15 cellular contexts compared by ENCODE assay signal in the genomic region with DNA sequence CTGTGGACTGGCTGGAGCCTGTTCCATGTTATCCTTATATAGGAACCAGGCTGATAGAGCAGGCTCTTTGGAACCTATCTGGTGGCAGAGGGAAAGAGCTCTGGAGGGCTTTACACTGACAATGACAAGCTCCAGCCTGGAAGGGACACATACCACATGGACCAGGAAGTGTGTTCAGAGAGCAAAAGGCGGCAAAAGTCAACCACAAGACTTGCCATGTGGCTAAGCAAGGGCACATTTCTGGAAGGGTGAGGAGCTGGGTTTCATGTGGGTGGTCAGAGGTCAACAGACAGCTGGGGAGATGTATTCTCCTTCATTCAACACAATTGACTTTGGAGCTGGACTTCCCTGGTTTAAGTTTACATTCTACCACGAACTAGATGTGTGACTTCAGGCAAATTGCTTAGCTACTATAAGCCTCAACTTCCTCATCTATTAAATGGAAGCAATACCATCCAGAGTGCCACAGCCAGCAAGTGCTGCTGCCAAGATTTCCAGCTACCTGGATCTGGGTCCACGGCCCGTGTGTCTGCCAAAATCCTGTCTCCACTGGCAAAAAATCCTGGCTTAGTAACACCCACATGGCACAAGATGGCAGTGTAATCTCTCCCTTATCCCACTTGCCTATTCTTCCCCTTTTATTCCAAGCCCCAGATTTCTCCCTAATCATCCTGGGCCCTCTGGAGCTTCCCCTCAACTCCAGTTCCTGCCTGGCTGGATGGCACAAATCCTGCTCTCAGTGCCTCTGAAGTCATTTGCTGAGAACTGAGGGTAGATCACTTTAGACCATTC.
A peak's percentile ranks its signal among the peaks of the same experiment; 100 is the strongest.
DNase-seq lines count a peak whose midpoint lies in the region; FAIRE-seq and TF ChIP-seq lines count a peak whose summit lies in the region.
"Had no signal": no experiment of that assay in that cellular context is flagged by ENCODE, and none has a peak within 500 bp of the region (broad histone marks: within the 10 kb centered on the region; RNA-seq: fewer than 3 reads in every experiment).

No MANE protein-coding gene starts in this region.

- H3K27ac ChIP-seq in brain microvascular endothelial cell (no peak overlapping the region), liver (ENCODE audit: low read depth in 1 of 2, low read length in 2 of 2) (no peak overlapping the region)

- TF ChIP-seq CTCF in brain microvascular endothelial cell (IDR thresholded peaks at IDR 0.05; ENCODE audit: low read depth, low read length, missing control alignments), result peak; percentile 37
- no peak for TF ChIP-seq CTCF in liver (IDR thresholded peaks at IDR 0.05; ENCODE audit: low read depth, low read length, missing input control)

- no peak overlapping the region for H3K9ac ChIP-seq in liver (ENCODE audit: low read depth in 1 of 2, low read length in 2 of 2)

- FAIRE-seq in HTR-8/SVneo (lab: Jason Lieb, UNC), result peak; percentile 90

- H3K36me3 ChIP-seq in brain microvascular endothelial cell (replicated peaks), result no peaks in the 10 kb centered on the region
- no peaks in the 10 kb centered on the region for H3K36me3 ChIP-seq in liver (ENCODE audit: control insufficient read depth in 4 of 4, insufficient read depth in 3 of 4, low read depth in 1 of 4, low read length in 3 of 4)

- H3K4me1 ChIP-seq in liver (ENCODE audit: control insufficient read depth in 4 of 4, insufficient read depth in 4 of 4, low read length in 3 of 4), result no peaks in the 10 kb centered on the region

- H3K27me3 ChIP-seq in brain microvascular endothelial cell (replicated peaks), result no peaks in the 10 kb centered on the region
- no peaks in the 10 kb centered on the region for H3K27me3 ChIP-seq in liver (ENCODE audit: control insufficient read depth in 4 of 4, insufficient read depth in 4 of 4, low read length in 3 of 4)

- 57% methylated on average over 4 of the region's 4 CpGs for WGBS in liver

- no peak overlapping the region for H3K4me3 ChIP-seq in brain microvascular endothelial cell (ENCODE audit: low read depth, low read length)
- H3K4me3 ChIP-seq in liver (ENCODE audit: low read depth in 1 of 3, low read length in 3 of 3), result no peak overlapping the region

- DNase-seq in AG20443 (ENCODE audit: low spot score) (peak; percentile 11), HTR-8/SVneo (ENCODE audit: insufficient read length, low spot score) (no peak), brain microvascular endothelial cell (no peak), NCI-H774 (lab: John Stamatoyannopoulos, UW) (no peak), NCI-H1694 treated with DMSO at 0.1 percent for 48 hours (lab: John Stamatoyannopoulos, UW) (no peak), GOT3 (lab: John Stamatoyannopoulos, UW) (no peak)
- no peak for DNase-seq in stimulated activated CD4-positive, alpha-beta T cell treated with anti-CD3 and anti-CD28 coated beads, Interleukin-4, amount 100 ng/mL, for 1 hour
- DNase-seq: activated CD4-positive, alpha-beta memory T cell treated with anti-CD3 and anti-CD28 coated beads, Interleukin-2, amount 10 ng/mL, durations not matched to agents 7 days and 5 days; CD8-positive, alpha-beta T cell; effector CD8-positive, alpha-beta T cell; NCI-H1417 treated with DMSO at 0.1 percent for 48 hours; NK-92 treated with Interleukin-12 subunit alpha and Interleukin-12 subunit beta, amount 100 ng/mL, for 24 hours; stimulated activated CD4-positive, alpha-beta T cell treated with anti-CD3 and anti-CD28 coated beads, Interleukin-2, amount 100 ng/mL, for 48 hours; stimulated activated naive CD8-positive, alpha-beta T cell treated with anti-CD3 and anti-CD28 coated beads, Interleukin-15, Interleukin-2, amounts not matched to agents 100 U/mL and 50 U/mL, for 24 hours had no signal

- no peak for TF ChIP-seq RAD21 in liver (IDR thresholded peaks at IDR 0.05)

- no peaks in the 10 kb centered on the region for H3K9me3 ChIP-seq in liver (ENCODE audit: control insufficient read depth in 4 of 4, low read length in 3 of 4)

- in situ Hi-C loops in brain microvascular endothelial cell (cut with HindIII; ENCODE audit: low pct_ligation_motif_present, low sequenced_read_pairs), result no loop called here

TF ChIP-seq in liver, 16 proteins besides CTCF, POLR2A, EP300 and RAD21:
- TF ChIP-seq EGR1 (IDR thresholded peaks at IDR 0.05; ENCODE audit: low read depth in 2 of 2) (no peak), FOXA2 (IDR thresholded peaks at IDR 0.05) (no peak), FOXA1 (IDR thresholded peaks at IDR 0.05) (no peak), RXRA (IDR thresholded peaks at IDR 0.05) (no peak), SP1 (IDR thresholded peaks at IDR 0.05) (no peak), NR2F2 (IDR thresholded peaks at IDR 0.05) (peak; percentile 55), HNF4A (conservative IDR thresholded peaks at IDR 0.05) (no peak)
